ENCODE assay signal across 1 cellular context in the genomic region with DNA sequence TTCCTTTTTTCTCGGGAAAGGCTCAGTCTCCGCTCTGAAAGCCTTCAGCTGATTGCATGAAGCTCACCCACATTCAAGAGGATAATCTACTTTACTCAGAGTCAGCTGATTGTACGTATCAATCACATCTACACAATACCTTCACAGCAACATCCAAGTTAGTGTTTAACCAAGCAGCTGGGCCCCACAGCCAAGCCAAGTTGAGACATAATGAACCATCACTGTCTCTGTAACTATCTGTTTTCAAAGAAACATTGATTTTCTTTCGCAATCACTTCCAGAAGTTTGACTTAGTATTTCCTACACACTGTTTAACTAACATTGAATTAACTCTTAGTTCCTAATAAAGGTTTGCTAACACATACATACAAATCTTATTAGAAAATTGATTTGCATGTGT.
TF ChIP-seq lines count a peak whose summit lies in the region.

No MANE protein-coding gene starts in this region.

TF ChIP-seq in SK-N-SH treated with all-trans-retinoic acid at 6 μM for 48 hours, 23 proteins besides CTCF, POLR2A, EP300 and RAD21:
- no peak for TF ChIP-seq ISL1 (CRISPR knock-in tag; IDR thresholded peaks at IDR 0.05)
- TF ChIP-seq ESRRG (CRISPR knock-in tag; IDR thresholded peaks at IDR 0.05), result no peak
- TF ChIP-seq, protein P1, sequence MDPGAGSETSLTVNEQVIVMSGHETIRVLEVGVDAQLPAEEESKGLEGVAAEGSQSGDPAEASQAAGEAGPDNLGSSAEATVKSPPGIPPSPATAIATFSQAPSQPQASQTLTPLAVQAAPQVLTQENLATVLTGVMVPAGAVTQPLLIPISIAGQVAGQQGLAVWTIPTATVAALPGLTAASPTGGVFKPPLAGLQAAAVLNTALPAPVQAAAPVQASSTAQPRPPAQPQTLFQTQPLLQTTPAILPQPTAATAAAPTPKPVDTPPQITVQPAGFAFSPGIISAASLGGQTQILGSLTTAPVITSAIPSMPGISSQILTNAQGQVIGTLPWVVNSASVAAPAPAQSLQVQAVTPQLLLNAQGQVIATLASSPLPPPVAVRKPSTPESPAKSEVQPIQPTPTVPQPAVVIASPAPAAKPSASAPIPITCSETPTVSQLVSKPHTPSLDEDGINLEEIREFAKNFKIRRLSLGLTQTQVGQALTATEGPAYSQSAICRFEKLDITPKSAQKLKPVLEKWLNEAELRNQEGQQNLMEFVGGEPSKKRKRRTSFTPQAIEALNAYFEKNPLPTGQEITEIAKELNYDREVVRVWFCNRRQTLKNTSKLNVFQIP (CRISPR knock-in tag; IDR thresholded peaks at IDR 0.05; ENCODE audit: borderline replicate concordance, low read depth), result no peak
- no peak for TF ChIP-seq CSDC2 (CRISPR knock-in tag; IDR thresholded peaks at IDR 0.05)
- no peak for TF ChIP-seq OSR1 (CRISPR knock-in tag; IDR thresholded peaks at IDR 0.05)
- no peak for TF ChIP-seq ZFP3 (CRISPR knock-in tag; IDR thresholded peaks at IDR 0.05)
- no peak for TF ChIP-seq TCF4 (CRISPR knock-in tag; IDR thresholded peaks at IDR 0.05; ENCODE audit: borderline replicate concordance)
- TF ChIP-seq ZNF565 (CRISPR knock-in tag; conservative IDR thresholded peaks at IDR 0.05; ENCODE audit: low read depth), result no peak
- TF ChIP-seq ZNF8 (CRISPR knock-in tag; IDR thresholded peaks at IDR 0.05), result no peak
- TF ChIP-seq ZFP30 (CRISPR knock-in tag; IDR thresholded peaks at IDR 0.05), result no peak
- TF ChIP-seq ZNF70 (CRISPR knock-in tag; IDR thresholded peaks at IDR 0.05), result no peak
- TF ChIP-seq TOX (CRISPR knock-in tag; IDR thresholded peaks at IDR 0.05; ENCODE audit: borderline replicate concordance), result no peak
- no peak for TF ChIP-seq SNAI2 (CRISPR knock-in tag; IDR thresholded peaks at IDR 0.05)
- TF ChIP-seq PPARA (CRISPR knock-in tag; IDR thresholded peaks at IDR 0.05; ENCODE audit: borderline replicate concordance), result no peak
- no peak for TF ChIP-seq RARB (CRISPR knock-in tag; IDR thresholded peaks at IDR 0.05)
- TF ChIP-seq, protein P2, sequence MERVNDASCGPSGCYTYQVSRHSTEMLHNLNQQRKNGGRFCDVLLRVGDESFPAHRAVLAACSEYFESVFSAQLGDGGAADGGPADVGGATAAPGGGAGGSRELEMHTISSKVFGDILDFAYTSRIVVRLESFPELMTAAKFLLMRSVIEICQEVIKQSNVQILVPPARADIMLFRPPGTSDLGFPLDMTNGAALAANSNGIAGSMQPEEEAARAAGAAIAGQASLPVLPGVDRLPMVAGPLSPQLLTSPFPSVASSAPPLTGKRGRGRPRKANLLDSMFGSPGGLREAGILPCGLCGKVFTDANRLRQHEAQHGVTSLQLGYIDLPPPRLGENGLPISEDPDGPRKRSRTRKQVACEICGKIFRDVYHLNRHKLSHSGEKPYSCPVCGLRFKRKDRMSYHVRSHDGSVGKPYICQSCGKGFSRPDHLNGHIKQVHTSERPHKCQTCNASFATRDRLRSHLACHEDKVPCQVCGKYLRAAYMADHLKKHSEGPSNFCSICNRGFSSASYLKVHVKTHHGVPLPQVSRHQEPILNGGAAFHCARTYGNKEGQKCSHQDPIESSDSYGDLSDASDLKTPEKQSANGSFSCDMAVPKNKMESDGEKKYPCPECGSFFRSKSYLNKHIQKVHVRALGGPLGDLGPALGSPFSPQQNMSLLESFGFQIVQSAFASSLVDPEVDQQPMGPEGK (CRISPR knock-in tag; IDR thresholded peaks at IDR 0.05; ENCODE audit: borderline replicate concordance), result no peak
- no peak for TF ChIP-seq ARNTL (CRISPR knock-in tag; IDR thresholded peaks at IDR 0.05; ENCODE audit: borderline replicate concordance, low read depth)
- TF ChIP-seq BACH2 (CRISPR knock-in tag; IDR thresholded peaks at IDR 0.05; ENCODE audit: borderline replicate concordance), result no peak
- TF ChIP-seq, protein P3, sequence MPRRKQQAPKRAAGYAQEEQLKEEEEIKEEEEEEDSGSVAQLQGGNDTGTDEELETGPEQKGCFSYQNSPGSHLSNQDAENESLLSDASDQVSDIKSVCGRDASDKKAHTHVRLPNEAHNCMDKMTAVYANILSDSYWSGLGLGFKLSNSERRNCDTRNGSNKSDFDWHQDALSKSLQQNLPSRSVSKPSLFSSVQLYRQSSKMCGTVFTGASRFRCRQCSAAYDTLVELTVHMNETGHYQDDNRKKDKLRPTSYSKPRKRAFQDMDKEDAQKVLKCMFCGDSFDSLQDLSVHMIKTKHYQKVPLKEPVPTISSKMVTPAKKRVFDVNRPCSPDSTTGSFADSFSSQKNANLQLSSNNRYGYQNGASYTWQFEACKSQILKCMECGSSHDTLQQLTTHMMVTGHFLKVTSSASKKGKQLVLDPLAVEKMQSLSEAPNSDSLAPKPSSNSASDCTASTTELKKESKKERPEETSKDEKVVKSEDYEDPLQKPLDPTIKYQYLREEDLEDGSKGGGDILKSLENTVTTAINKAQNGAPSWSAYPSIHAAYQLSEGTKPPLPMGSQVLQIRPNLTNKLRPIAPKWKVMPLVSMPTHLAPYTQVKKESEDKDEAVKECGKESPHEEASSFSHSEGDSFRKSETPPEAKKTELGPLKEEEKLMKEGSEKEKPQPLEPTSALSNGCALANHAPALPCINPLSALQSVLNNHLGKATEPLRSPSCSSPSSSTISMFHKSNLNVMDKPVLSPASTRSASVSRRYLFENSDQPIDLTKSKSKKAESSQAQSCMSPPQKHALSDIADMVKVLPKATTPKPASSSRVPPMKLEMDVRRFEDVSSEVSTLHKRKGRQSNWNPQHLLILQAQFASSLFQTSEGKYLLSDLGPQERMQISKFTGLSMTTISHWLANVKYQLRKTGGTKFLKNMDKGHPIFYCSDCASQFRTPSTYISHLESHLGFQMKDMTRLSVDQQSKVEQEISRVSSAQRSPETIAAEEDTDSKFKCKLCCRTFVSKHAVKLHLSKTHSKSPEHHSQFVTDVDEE (CRISPR knock-in tag; IDR thresholded peaks at IDR 0.05), result no peak
TF ChIP-seq in SK-N-SH treated with all-trans-retinoic acid at 6 μM for 48 hours: peak in this region for 0.
